ENCODE assay signal across 8 cellular contexts in genomic region chr2:196242131-196242620, GRCh38.
DNase-seq lines count a peak whose midpoint lies in the region; ATAC-seq and TF ChIP-seq lines count a peak whose summit lies in the region.

No MANE protein-coding gene starts in this region.

- no peak for TF ChIP-seq CTCF in coronary artery (IDR thresholded peaks at IDR 0.05)

- WGBS in right cardiac atrium, result 79% methylated on average over 7 of the region's 7 CpGs

- H3K27ac ChIP-seq in right cardiac atrium (ENCODE audit: low read length) (peak overlapping the region; percentile 48), coronary artery (peak overlapping the region in 1 of 2 donors; percentile 67)

- H3K36me3 Mint-ChIP-seq in T-cell, result no peaks in the 10 kb centered on the region

- H3K4me3 ChIP-seq in right cardiac atrium (ENCODE audit: low read length), result no peak overlapping the region
- no peak overlapping the region for H3K4me3 ChIP-seq in coronary artery

- peaks cover 73 to 84% (median 80%) of the 10 kb centered on the region in 3 donors for H3K4me1 Mint-ChIP-seq in T-cell

- POLR2A ChIA-PET in T-cell (lab: Charles Lee), result interaction anchor here (0.7 to 1.2 kb wide), 8 partner anchors 11 to 78 kb away, joined by 3 to 12 read pairs (median 3); partner anchors contain the start of gene STK17B (in 1 of the 2)

- H3K9me3 Mint-ChIP-seq in T-cell, result no peaks in the 10 kb centered on the region

- H3K27ac Mint-ChIP-seq in T-cell, result peak overlapping the region; percentile 94 to 96

- intact Hi-C loops in right cardiac atrium (cut with DNase I), result no loop called here

- peak; percentile 19 for DNase-seq in A172 (ENCODE audit: low spot score)
- DNase-seq in T-cell, result peak in 3 of 34 experiments; percentile 12 to 31 (median 18)
- DNase-seq in right cardiac atrium, result no peak
- DNase-seq in RPMI8226, result no peak
- DNase-seq in NCI-H2171 treated with DMSO at 0.1 percent for 48 hours (lab: John Stamatoyannopoulos, UW), result no peak
- no peak for DNase-seq in coronary artery (ENCODE audit: low spot score)

- no peaks in the 10 kb centered on the region for H3K9me3 ChIP-seq in right cardiac atrium (ENCODE audit: control insufficient read depth, low read length)

- H3K4me3 Mint-ChIP-seq in T-cell, result peak overlapping the region in 1 of 3 donors; percentile 48

- no peaks in the 10 kb centered on the region for H3K27me3 Mint-ChIP-seq in T-cell

- CTCF ChIA-PET in T-cell (lab: Charles Lee), result interaction anchor here in 1 of 2 donors (1.0 to 2.7 kb wide), 4 partner anchors 19 to 66 kb away, joined by 3 to 16 read pairs (median 10); no protein-coding TSS in a partner anchor

- peaks cover 8% of the 10 kb centered on the region for H3K4me1 ChIP-seq in right cardiac atrium (ENCODE audit: control insufficient read depth, insufficient read depth, low read length)

- peak; percentile 78 for ATAC-seq in GM19043 (IDR thresholded peaks at IDR 0.05; ENCODE audit: low read depth, unreplicated experiment)
- peak; percentile 78 for ATAC-seq in HG03135 (IDR thresholded peaks at IDR 0.05; ENCODE audit: unreplicated experiment)
- peak; percentile 65 to 72 (median 69) for ATAC-seq in T-cell (replicated peaks in 1 of 4)
- ATAC-seq in right cardiac atrium, result peak; percentile 34 to 54

- no peaks in the 10 kb centered on the region for H3K27me3 ChIP-seq in right cardiac atrium (ENCODE audit: control insufficient read depth, insufficient read depth)
